ENCODE assay signal across 25 cellular contexts in genomic region chr22:45459235-45459634, GRCh38. TPM values are rescaled to one million over a fixed set of nuclear protein-coding genes. Genes with fewer than 3 reads are reported as not detected.
DNase-seq lines count a peak whose midpoint lies in the region; ATAC-seq, FAIRE-seq and TF ChIP-seq lines count a peak whose summit lies in the region.
"Had no signal": no experiment of that assay in that cellular context is flagged by ENCODE, and none has a peak within 500 bp of the region (broad histone marks: within the 10 kb centered on the region; RNA-seq: fewer than 3 reads in every experiment).

No MANE protein-coding gene starts in this region.

- ATAC-seq in IMR-90 (ENCODE audit: low read depth) (no peak), foreskin keratinocyte (no peak), T-cell (replicated peaks in 1 of 4) (no peak)
- ATAC-seq: GM12878, Panc1 had no signal

- H3K23ac ChIP-seq in IMR-90 (ENCODE audit: low read depth, low read length) = no peak overlapping the region
- no peak overlapping the region for H3K23ac ChIP-seq in H1 (ENCODE audit: insufficient read length)

- no peak overlapping the region for H2AK9ac ChIP-seq in IMR-90 (replicated peaks; ENCODE audit: low read depth, low read length, poor library complexity)

- H4K5ac ChIP-seq in IMR-90 (ENCODE audit: low read depth, low read length) = peak overlapping the region; percentile 53; the same call in 1 of the 2 replicates
- H4K5ac ChIP-seq in H1 (ENCODE audit: insufficient read length, low read depth, low read length) = no peak overlapping the region

- H3K9me1 ChIP-seq in IMR-90 (ENCODE audit: insufficient read depth, low read length) = 0 out of 2 replicates have a peak, but pooled peaks cover 7% of the 10 kb centered on the region

- H3K4ac ChIP-seq in IMR-90 (ENCODE audit: low read depth, low read length) (0 out of 2 replicates have a peak overlapping the region, but pooled peaks have one; percentile 21), H1 (replicated peaks; ENCODE audit: insufficient read length, low read depth, low read length) (no peak overlapping the region)

- peaks cover 12% of the 10 kb centered on the region; the same call in 1 of the 2 replicates for H3K4me1 ChIP-seq in IMR-90 (ENCODE audit: control insufficient read depth, insufficient read depth, low read length)
- peaks cover 0 to 4% (median under 1%) of the 10 kb centered on the region in 4 experiments; a peak in 2 of 7 replicates for H3K4me1 ChIP-seq in H1 (replicated peaks in 1 of 4; ENCODE audit: control insufficient read depth in 3 of 4, insufficient read depth in 4 of 4, low read length in 3 of 4)
- H3K4me1 ChIP-seq in tibial artery = peaks cover 0 to 5% (median 0%) of the 10 kb centered on the region in 4 donors
- H3K4me1 ChIP-seq in foreskin keratinocyte = no peaks in the 10 kb centered on the region
- H3K4me1 ChIP-seq: SJCRH30 had no signal

- no peak for FAIRE-seq in H1 (lab: Jason Lieb, UNC)
- FAIRE-seq: GM12878 had no signal

- H3K4me3 Mint-ChIP-seq in nephron (no peak overlapping the region), T-cell (no peak overlapping the region)
- H3K4me3 Mint-ChIP-seq in activated T-helper 2 cell treated with anti-CD3 and anti-CD28 coated beads, Interferon-gamma antibody, Interleukin-2, Interleukin-4, amounts not matched to agents 10 μg/mL and 5 μg/mL and 100 μg/mL, durations not matched to agents 14 hours and 24 hours and 36 hours (ENCODE audit: low read depth) = no peak overlapping the region
- H3K4me3 Mint-ChIP-seq: CD4-positive, alpha-beta T cell; H9 had no signal

- no peak overlapping the region; the same call in 1 of the 2 replicates for H3K27ac ChIP-seq in IMR-90 (ENCODE audit: insufficient read depth, low read length)
- H3K27ac ChIP-seq in H1 (ENCODE audit: low read depth, low read length) = no peak overlapping the region
- H3K27ac ChIP-seq in tibial artery = peak overlapping the region; percentile 8 to 44
- no peak overlapping the region for H3K27ac ChIP-seq in foreskin keratinocyte
- H3K27ac ChIP-seq: SJCRH30 had no signal

- POLR2A ChIA-PET in IMR-90 (lab: Charles Lee; ENCODE audit: unreplicated experiment) (no interaction called here), H1 (lab: Charles Lee; ENCODE audit: partially characterized antibody) (no interaction called here), T-cell (lab: Charles Lee) (no interaction called here)

- no TSS peak for BruUV-seq in IMR-90 (replicated peaks; lab: Mats Ljungman, UMichigan)

- H2BK5ac ChIP-seq in IMR-90 (ENCODE audit: low read depth, low read length, poor library complexity, severe bottlenecking) (no peak overlapping the region), H1 (ENCODE audit: low read depth, low read length) (no peak overlapping the region)

- H3K9me3 ChIP-seq in IMR-90 (ENCODE audit: control insufficient read depth, insufficient read depth, low read length) (no peaks in the 10 kb centered on the region), H1 (ENCODE audit: insufficient read depth in 2 of 2, low read depth in 1 of 2, low read length in 1 of 2) (peaks cover 5% of the 10 kb centered on the region in 2 experiments; a peak in 2 of 4 replicates), tibial artery (no peaks in the 10 kb centered on the region)
- H3K9me3 ChIP-seq: SJCRH30 had no signal

- H2AFZ ChIP-seq in IMR-90 (replicated peaks; ENCODE audit: low read length, poor library complexity) (no peak overlapping the region), H1 (ENCODE audit: low read length) (no peak overlapping the region)

- dilution Hi-C loops in IMR-90 (cut with HindIII; ENCODE audit: low sequenced_read_pairs, unreplicated experiment) = no loop called here

- H3K4me3 ChIP-seq in IMR-90 (ENCODE audit: insufficient read depth, low read depth, low read length) (no peak overlapping the region), H1 (ENCODE audit: extremely low read depth in 1 of 4, insufficient read depth in 2 of 4, low read depth in 3 of 4, low read length in 4 of 4) (no peak overlapping the region), tibial artery (no peak overlapping the region)
- H3K4me3 ChIP-seq: BLaER1, GM12878, SJCRH30 had no signal

- H3K18ac ChIP-seq in IMR-90 (ENCODE audit: low read depth, low read length) = peak overlapping the region; percentile 83; the same call in 1 of the 2 replicates
- H3K18ac ChIP-seq in H1 (ENCODE audit: extremely low read depth, low read length) = no peak overlapping the region

- H4K8ac ChIP-seq in IMR-90 (ENCODE audit: low read depth in 2 of 2, low read length in 2 of 2) (no peak overlapping the region), H1 (ENCODE audit: extremely low read depth, insufficient read depth, low read length) (no peak overlapping the region)

- H3K27ac Mint-ChIP-seq in nephron = peak overlapping the region; percentile 37 to 99 (median 73)
- H3K27ac Mint-ChIP-seq in T-cell = no peak overlapping the region
- no peak overlapping the region for H3K27ac Mint-ChIP-seq in activated T-helper 2 cell treated with anti-CD3 and anti-CD28 coated beads, Interferon-gamma antibody, Interleukin-2, Interleukin-4, amounts not matched to agents 10 μg/mL and 5 μg/mL and 100 μg/mL, durations not matched to agents 14 hours and 24 hours and 36 hours
- H3K27ac Mint-ChIP-seq: CD4-positive, alpha-beta T cell; H9 had no signal

- 77% methylated on average over 3 of the region's 8 CpGs; no CpG with 5 or more reads in 1 of the 2 experiments for WGBS in IMR-90 (ENCODE audit: extremely low coverage in 2 of 2, insufficient read length in 1 of 2), 2 experiments
- WGBS in H1 (ENCODE audit: extremely low coverage in 1 of 2, insufficient coverage in 1 of 2, insufficient read length in 1 of 2, insufficient replicate concordance in 2 of 2, low coverage in 1 of 2, low lambda C conversion rate in 2 of 2, missing lambda C conversion rate in 1 of 2), 2 experiments = 96% methylated on average over 6 of the region's 8 CpGs; no CpG with 5 or more reads in 1 of the 2 experiments

- H3K36me3 ChIP-seq in IMR-90 (ENCODE audit: control insufficient read depth, insufficient read depth, low read length) = no peaks in the 10 kb centered on the region
- H3K36me3 ChIP-seq in H1 (ENCODE audit: control insufficient read depth in 2 of 4, insufficient read depth in 4 of 4, low read length in 3 of 4) = no peaks in the 10 kb centered on the region
- H3K36me3 ChIP-seq in tibial artery = no peaks in the 10 kb centered on the region
- H3K36me3 ChIP-seq: BLaER1, SJCRH30 had no signal

- intact Hi-C loops in IMR-90 (cut with micrococcal nuclease) (no loop called here), tibial artery (cut with DNase I; ENCODE audit: low total_unique reads) (no loop called here)
- intact Hi-C loops in activated T-helper 2 cell treated with anti-CD3 and anti-CD28 coated beads, Interferon-gamma antibody, Interleukin-2, Interleukin-4, amounts not matched to agents 10 μg/mL and 5 μg/mL and 100 μg/mL, durations not matched to agents 14 hours and 24 hours and 36 hours (cut with micrococcal nuclease) = no loop called here

- H2BK20ac ChIP-seq in IMR-90 (ENCODE audit: low read depth, low read length) (no peak overlapping the region), H1 (ENCODE audit: low read length) (0 out of 2 replicates have a peak overlapping the region, but pooled peaks have one; percentile 61)

- H2BK120ac ChIP-seq in IMR-90 (ENCODE audit: low read depth, low read length) (0 out of 2 replicates have a peak overlapping the region, but pooled peaks have one; percentile 33), H1 (replicated peaks; ENCODE audit: low read depth, low read length) (no peak overlapping the region)

- TF ChIP-seq EP300 in H1 (IDR thresholded peaks at IDR 0.05; ENCODE audit: borderline replicate concordance in 1 of 2, low read depth in 2 of 2, low read length in 2 of 2) = no peak

- H3K56ac ChIP-seq in IMR-90 (ENCODE audit: extremely low read depth, insufficient read depth, low read length) (no peak overlapping the region), H1 (replicated peaks; ENCODE audit: insufficient read length, low read depth, low read length) (no peak overlapping the region)

- H3K9ac ChIP-seq in IMR-90 (ENCODE audit: low read depth, low read length) (no peak overlapping the region), H1 (replicated peaks in 1 of 4; ENCODE audit: extremely low read depth in 1 of 4, low read depth in 3 of 4, low read length in 3 of 4) (no peak overlapping the region)
- H3K9ac ChIP-seq: BLaER1 had no signal

- H4K91ac ChIP-seq in IMR-90 (ENCODE audit: insufficient read depth, low read depth, low read length) (0 out of 2 replicates have a peak overlapping the region, but pooled peaks have one; percentile 4), H1 (replicated peaks; ENCODE audit: insufficient read length, low read length) (no peak overlapping the region)

- H4K20me1 ChIP-seq in IMR-90 (ENCODE audit: insufficient read depth, low read length) (no peaks in the 10 kb centered on the region), H1 (replicated peaks in 1 of 2; ENCODE audit: control insufficient read depth in 1 of 2, insufficient read depth in 2 of 2, low read length in 2 of 2) (peaks cover 0 to 1% of the 10 kb centered on the region in 2 experiments)
- H4K20me1 ChIP-seq: BLaER1 had no signal

- H3K4me1 Mint-ChIP-seq in nephron (peaks cover 46% of the 10 kb centered on the region), T-cell (no peaks in the 10 kb centered on the region)
- H3K4me1 Mint-ChIP-seq in activated T-helper 2 cell treated with anti-CD3 and anti-CD28 coated beads, Interferon-gamma antibody, Interleukin-2, Interleukin-4, amounts not matched to agents 10 μg/mL and 5 μg/mL and 100 μg/mL, durations not matched to agents 14 hours and 24 hours and 36 hours (ENCODE audit: low read depth) = no peaks in the 10 kb centered on the region

- H2BK15ac ChIP-seq in IMR-90 (ENCODE audit: low read depth, low read length) = peak overlapping the region; percentile 71; the same call in 1 of the 3 replicates
- H2BK15ac ChIP-seq in H1 (ENCODE audit: low read length) = no peak overlapping the region

- H3K36me3 Mint-ChIP-seq in nephron (ENCODE audit: low read depth) = peaks cover 2% of the 10 kb centered on the region
- no peaks in the 10 kb centered on the region for H3K36me3 Mint-ChIP-seq in T-cell
- H3K36me3 Mint-ChIP-seq in activated T-helper 2 cell treated with anti-CD3 and anti-CD28 coated beads, Interferon-gamma antibody, Interleukin-2, Interleukin-4, amounts not matched to agents 10 μg/mL and 5 μg/mL and 100 μg/mL, durations not matched to agents 14 hours and 24 hours and 36 hours (ENCODE audit: low read depth) = no peaks in the 10 kb centered on the region

- H3K27me3 ChIP-seq in IMR-90 (ENCODE audit: control insufficient read depth, insufficient read depth, low read length) (no peaks in the 10 kb centered on the region), H1 (replicated peaks in 1 of 4; ENCODE audit: control insufficient read depth in 3 of 4, extremely low read depth in 1 of 4, insufficient read depth in 3 of 4, low read length in 3 of 4) (no peaks in the 10 kb centered on the region; a peak in 1 of 7 replicates), tibial artery (no peaks in the 10 kb centered on the region), foreskin keratinocyte (no peaks in the 10 kb centered on the region)
- H3K27me3 ChIP-seq: BLaER1, SJCRH30 had no signal

- H3K23me2 ChIP-seq in H1 (ENCODE audit: low read depth, low read length) = no peaks in the 10 kb centered on the region

- no peak for TF ChIP-seq POLR2A in IMR-90 (IDR thresholded peaks at IDR 0.05; ENCODE audit: low read depth, low read length)
- no peak for TF ChIP-seq POLR2A in H1 (IDR thresholded peaks at IDR 0.05; ENCODE audit: control extremely low read depth in 1 of 2, low read depth in 2 of 2, low read length in 2 of 2)

- H3K9me3 Mint-ChIP-seq in nephron = peaks cover 6% of the 10 kb centered on the region
- no peaks in the 10 kb centered on the region for H3K9me3 Mint-ChIP-seq in T-cell
- no peaks in the 10 kb centered on the region for H3K9me3 Mint-ChIP-seq in activated T-helper 2 cell treated with anti-CD3 and anti-CD28 coated beads, Interferon-gamma antibody, Interleukin-2, Interleukin-4, amounts not matched to agents 10 μg/mL and 5 μg/mL and 100 μg/mL, durations not matched to agents 14 hours and 24 hours and 36 hours
- H3K9me3 Mint-ChIP-seq: CD4-positive, alpha-beta T cell had no signal

- H3K79me1 ChIP-seq in IMR-90 (ENCODE audit: low read depth in 1 of 2, low read length in 2 of 2) (no peaks in the 10 kb centered on the region), H1 (ENCODE audit: low read depth, low read length) (no peaks in the 10 kb centered on the region)

- TF ChIP-seq RAD21 in IMR-90 (IDR thresholded peaks at IDR 0.05; ENCODE audit: low read length) (no peak), H1 (IDR thresholded peaks at IDR 0.05 in 1 of 2, conservative IDR thresholded peaks at IDR 0.05 in 1 of 2; ENCODE audit: low read depth in 2 of 2, low read length in 2 of 2) (no peak)

- in situ Hi-C loops in IMR-90 (cut with MboI; ENCODE audit: low sequenced_read_pairs) = no loop called here

- H2BK12ac ChIP-seq in H1 (ENCODE audit: low read depth, low read length) = no peak overlapping the region

- CTCF ChIA-PET in IMR-90 (lab: Yijun Ruan, JAX) (no interaction called here), H1 (lab: Charles Lee; ENCODE audit: partially characterized antibody) (interaction anchor here (0.8 kb wide), 1 partner anchor 164 kb away, joined by 4 read pairs; no protein-coding TSS in a partner anchor), T-cell (lab: Charles Lee) (no interaction called here)

- H3K14ac ChIP-seq in IMR-90 (replicated peaks; ENCODE audit: low read depth, low read length) = no peak overlapping the region
- H3K14ac ChIP-seq in H1 (ENCODE audit: insufficient read length) = no peak overlapping the region

- DNase-seq in IMR-90 = no peak
- no peak for DNase-seq in H1 (ENCODE audit: low read depth in 1 of 2, low spot score in 2 of 2)
- DNase-seq in tibial artery = no peak
- DNase-seq in foreskin keratinocyte = no peak
- no peak for DNase-seq in T-cell
- no peak for DNase-seq in activated T-helper 2 cell treated with anti-CD3 and anti-CD28 coated beads, Interferon-gamma antibody, Interleukin-2, Interleukin-4, amounts not matched to agents 10 μg/mL and 5 μg/mL and 100 μg/mL, durations not matched to agents 14 hours and 24 hours and 36 hours (ENCODE audit: low spot score)
- no peak for DNase-seq in 8988T
- DNase-seq: ACHN; CD4-positive, alpha-beta T cell; COR-L47; DMS79 treated with DMSO at 0.1 percent for 48 hours; H9; Karpas-422; MV-4-11; NCI-H1105 treated with DMSO at 0.1 percent for 48 hours; NCI-H2029 treated with DMSO at 0.1 percent for 48 hours; NCI-H345; NCI-H524; NCI-H774; NK-92 treated with Interleukin-12 subunit alpha and Interleukin-12 subunit beta, amount 100 ng/mL, for 24 hours; SJCRH30 had no signal

- H3K27me3 Mint-ChIP-seq in nephron (ENCODE audit: low read depth) (peaks cover 15% of the 10 kb centered on the region), T-cell (peaks cover 7 to 10% of the 10 kb centered on the region in 2 donors)
- H3K27me3 Mint-ChIP-seq in activated T-helper 2 cell treated with anti-CD3 and anti-CD28 coated beads, Interferon-gamma antibody, Interleukin-2, Interleukin-4, amounts not matched to agents 10 μg/mL and 5 μg/mL and 100 μg/mL, durations not matched to agents 14 hours and 24 hours and 36 hours (ENCODE audit: low read depth) = no peaks in the 10 kb centered on the region
- H3K27me3 Mint-ChIP-seq: CD4-positive, alpha-beta T cell had no signal

- no peak for TF ChIP-seq CTCF in IMR-90 (conservative IDR thresholded peaks at IDR 0.05; ENCODE audit: low read depth, low read length)
- TF ChIP-seq CTCF in H1 (IDR thresholded peaks at IDR 0.05; ENCODE audit: control extremely low read depth in 1 of 3, insufficient read depth in 1 of 3, low read depth in 1 of 3, low read length in 3 of 3) = no peak
- no peak for TF ChIP-seq CTCF in nephron (IDR thresholded peaks at IDR 0.05; ENCODE audit: unreplicated experiment in 3 of 3)
- TF ChIP-seq CTCF in tibial artery (IDR thresholded peaks at IDR 0.05) = no peak
- no peak for TF ChIP-seq CTCF in foreskin keratinocyte (conservative IDR thresholded peaks at IDR 0.05)

- H3K4me2 ChIP-seq in IMR-90 (ENCODE audit: low read depth, low read length) = no peak overlapping the region
- no peak overlapping the region for H3K4me2 ChIP-seq in H1 (ENCODE audit: insufficient read depth in 1 of 2, low read depth in 2 of 2, low read length in 2 of 2)

- no peaks in the 10 kb centered on the region for H3K79me2 ChIP-seq in H1 (ENCODE audit: control insufficient read depth in 1 of 2, insufficient read depth in 2 of 2, low read length in 2 of 2)

- H2AK5ac ChIP-seq in IMR-90 (ENCODE audit: low read depth, low read length) (peak overlapping the region; percentile 54; the same call in 1 of the 2 replicates), H1 (ENCODE audit: low read depth, low read length) (no peak overlapping the region)

RNA-seq across cellular contexts. Expression of gene FBLN1, which starts 43.4 kb away (rescaled TPM):
- total RNA-seq in IMR-90 (2012; rRNA removed) (11.3 and 11.4 TPM in 2 replicates), foreskin keratinocyte (31.9 and 44.6 TPM in 2 replicates), T-cell (1 to 10 TPM in 2 of 5 donors, under 1 TPM in 1, not detected in 2; 0.96 to 1.5 (median 1.0) TPM)
- polyA plus RNA-seq in IMR-90 (2012; rRNA removed) (80.8 and 87.9 TPM in 2 replicates), H1 (2011; rRNA removed) (159 and 233 TPM in 2 replicates), foreskin keratinocyte (41.0 and 59.2 TPM in 2 replicates)
- 107 and 230 TPM in 2 replicates for polyA plus RNA-seq in IMR-90 (2012; cell fraction: cytosol; rRNA removed)
- 78.8 and 81.4 TPM in 2 replicates for polyA plus RNA-seq in IMR-90 (2012; cell fraction: nucleus; rRNA removed; ENCODE audit: low replicate concordance)
- 168 and 184 TPM in 2 replicates for total RNA-seq in H1 (2021; fragmentation: NEBNext Ultra II Directional; extraction: Animal tissue kit (Norgen Biotek cat#: 25700))
- 123 TPM for polyA plus RNA-seq in H1 (2011; cell fraction: cytosol; rRNA removed)
- polyA plus RNA-seq in H1 (2011; cell fraction: nucleus; rRNA removed) = 198 TPM
- polyA plus RNA-seq in H1 (2012, experiment 1 of 2) = 88.4 to 175 TPM (median 162 TPM) in 4 replicates
- polyA plus RNA-seq in H1 (2012, experiment 2 of 2) = 163 TPM
- 274 TPM for polyA plus RNA-seq in H1 (2013, experiment 1 of 2)
- 273 TPM for polyA plus RNA-seq in H1 (2013, experiment 2 of 2)
- 96.7 and 97.8 TPM in 2 replicates for polyA minus RNA-seq in H1 (2011; rRNA and poly(A)+ RNA removed)
- polyA minus RNA-seq in H1 (2011; cell fraction: cytosol; rRNA and poly(A)+ RNA removed) = 152 TPM
- 80.3 TPM for polyA minus RNA-seq in H1 (2011; cell fraction: nucleus; rRNA and poly(A)+ RNA removed)
- not detected in 2 replicates for total RNA-seq in activated T-helper 2 cell treated with anti-CD3 and anti-CD28 coated beads, Interferon-gamma antibody, Interleukin-2, Interleukin-4, amounts not matched to agents 10 μg/mL and 5 μg/mL and 100 μg/mL, durations not matched to agents 14 hours and 24 hours and 36 hours
- total RNA-seq: CD4-positive, alpha-beta T cell had no signal

RNA-seq across cellular contexts. Expression of gene RIBC2, which starts 45.7 kb away (rescaled TPM):
- total RNA-seq in IMR-90 (2012; rRNA removed) = 0.28 and 0.36 TPM in 2 replicates
- polyA plus RNA-seq in IMR-90 (2012; rRNA removed) = 0.29 and 0.50 TPM in 2 replicates
- 0.04 and 0.08 TPM in 2 replicates for polyA plus RNA-seq in IMR-90 (2012; cell fraction: cytosol; rRNA removed)
- polyA plus RNA-seq in IMR-90 (2012; cell fraction: nucleus; rRNA removed; ENCODE audit: low replicate concordance) = 0.07 and 0.11 TPM in 2 replicates
- total RNA-seq in H1 (2021; fragmentation: NEBNext Ultra II Directional; extraction: Animal tissue kit (Norgen Biotek cat#: 25700)) = 1.8 and 2.1 TPM in 2 replicates
- polyA plus RNA-seq in H1 (2011; rRNA removed) = 0.79 and 0.83 TPM in 2 replicates
- 1.6 TPM for polyA plus RNA-seq in H1 (2011; cell fraction: cytosol; rRNA removed)
- polyA plus RNA-seq in H1 (2011; cell fraction: nucleus; rRNA removed) = 2.7 TPM
- polyA plus RNA-seq in H1 (2012, experiment 1 of 2) = 1.2 to 2.3 TPM (median 1.8 TPM) in 4 replicates
- 0.91 TPM for polyA plus RNA-seq in H1 (2012, experiment 2 of 2)
- polyA plus RNA-seq in H1 (2013, experiment 1 of 2) = 1.4 TPM
- polyA plus RNA-seq in H1 (2013, experiment 2 of 2) = 1.3 TPM
- polyA minus RNA-seq in H1 (2011; rRNA and poly(A)+ RNA removed) = 0.57 and 0.95 TPM in 2 replicates
- 1.0 TPM for polyA minus RNA-seq in H1 (2011; cell fraction: cytosol; rRNA and poly(A)+ RNA removed)
- polyA minus RNA-seq in H1 (2011; cell fraction: nucleus; rRNA and poly(A)+ RNA removed) = 2.8 TPM
- total RNA-seq in foreskin keratinocyte = 1.7 and 2.3 TPM in 2 replicates
- 1.5 and 1.7 TPM in 2 replicates for polyA plus RNA-seq in foreskin keratinocyte
- total RNA-seq in T-cell = under 1 TPM in 3 of 5 donors, not detected in 2; 0.61 to 0.89 (median 0.78) TPM
- total RNA-seq in activated T-helper 2 cell treated with anti-CD3 and anti-CD28 coated beads, Interferon-gamma antibody, Interleukin-2, Interleukin-4, amounts not matched to agents 10 μg/mL and 5 μg/mL and 100 μg/mL, durations not matched to agents 14 hours and 24 hours and 36 hours = 9.9 and 11.0 TPM in 2 replicates
- total RNA-seq: GM12878, SJCRH30 had no signal

RNA-seq across cellular contexts. Expression of gene SMC1B, which starts 45.8 kb away (rescaled TPM):
- not detected in 2 replicates for total RNA-seq in IMR-90 (2012; rRNA removed)
- polyA plus RNA-seq in IMR-90 (2012; rRNA removed) = not detected in 2 replicates
- polyA plus RNA-seq in IMR-90 (2012; cell fraction: cytosol; rRNA removed) = not detected in 2 replicates
- polyA plus RNA-seq in IMR-90 (2012; cell fraction: nucleus; rRNA removed; ENCODE audit: low replicate concordance) = not detected in 2 replicates
- not detected in 2 replicates for total RNA-seq in H1 (2021; fragmentation: NEBNext Ultra II Directional; extraction: Animal tissue kit (Norgen Biotek cat#: 25700))
- 0.02 TPM in 2 replicates for polyA plus RNA-seq in H1 (2011; rRNA removed)
- 0.03 TPM for polyA plus RNA-seq in H1 (2011; cell fraction: cytosol; rRNA removed)
- not detected for polyA plus RNA-seq in H1 (2011; cell fraction: nucleus; rRNA removed)
- 0.05 to 0.08 TPM (median 0.07 TPM) in 3 of 4 replicates, not detected in the other for polyA plus RNA-seq in H1 (2012, experiment 1 of 2)
- polyA plus RNA-seq in H1 (2012, experiment 2 of 2) = not detected
- 0.04 TPM for polyA plus RNA-seq in H1 (2013, experiment 1 of 2)
- polyA plus RNA-seq in H1 (2013, experiment 2 of 2) = 0.09 TPM
- polyA minus RNA-seq in H1 (2011; rRNA and poly(A)+ RNA removed) = not detected in 2 replicates
- polyA minus RNA-seq in H1 (2011; cell fraction: cytosol; rRNA and poly(A)+ RNA removed) = not detected
- polyA minus RNA-seq in H1 (2011; cell fraction: nucleus; rRNA and poly(A)+ RNA removed) = not detected
- 0.03 and 0.04 TPM in 2 replicates for total RNA-seq in foreskin keratinocyte
- 0.02 TPM in 1 of 2 replicates, not detected in the other for polyA plus RNA-seq in foreskin keratinocyte
- under 1 TPM in 3 of 5 donors, not detected in 2; 0.06 to 0.12 (median 0.06) TPM for total RNA-seq in T-cell
- 0.50 and 0.80 TPM in 2 replicates for total RNA-seq in activated T-helper 2 cell treated with anti-CD3 and anti-CD28 coated beads, Interferon-gamma antibody, Interleukin-2, Interleukin-4, amounts not matched to agents 10 μg/mL and 5 μg/mL and 100 μg/mL, durations not matched to agents 14 hours and 24 hours and 36 hours
- total RNA-seq: CD4-positive, alpha-beta T cell; GM12878; H9; SJCRH30 had no signal
- polyA plus RNA-seq: GM12878 had no signal

Comparison
In these comparisons a context has a peak if more than half of its experiments do, and no peak if none do; other contexts are left out.
1. H3K27ac ChIP-seq: peak in tibial artery (2 of 2); none in IMR-90 (single experiment), H1 (single experiment) and foreskin keratinocyte (single experiment).
2. H3K27ac Mint-ChIP-seq: peak in nephron (3 of 3); none in T-cell (0 of 2) and activated T-helper 2 cell treated with anti-CD3 and anti-CD28 coated beads, Interferon-gamma antibody, Interleukin-2, Interleukin-4, amounts not matched to agents 10 μg/mL and 5 μg/mL and 100 μg/mL, durations not matched to agents 14 hours and 24 hours and 36 hours (single experiment).